In the genomic region with DNA sequence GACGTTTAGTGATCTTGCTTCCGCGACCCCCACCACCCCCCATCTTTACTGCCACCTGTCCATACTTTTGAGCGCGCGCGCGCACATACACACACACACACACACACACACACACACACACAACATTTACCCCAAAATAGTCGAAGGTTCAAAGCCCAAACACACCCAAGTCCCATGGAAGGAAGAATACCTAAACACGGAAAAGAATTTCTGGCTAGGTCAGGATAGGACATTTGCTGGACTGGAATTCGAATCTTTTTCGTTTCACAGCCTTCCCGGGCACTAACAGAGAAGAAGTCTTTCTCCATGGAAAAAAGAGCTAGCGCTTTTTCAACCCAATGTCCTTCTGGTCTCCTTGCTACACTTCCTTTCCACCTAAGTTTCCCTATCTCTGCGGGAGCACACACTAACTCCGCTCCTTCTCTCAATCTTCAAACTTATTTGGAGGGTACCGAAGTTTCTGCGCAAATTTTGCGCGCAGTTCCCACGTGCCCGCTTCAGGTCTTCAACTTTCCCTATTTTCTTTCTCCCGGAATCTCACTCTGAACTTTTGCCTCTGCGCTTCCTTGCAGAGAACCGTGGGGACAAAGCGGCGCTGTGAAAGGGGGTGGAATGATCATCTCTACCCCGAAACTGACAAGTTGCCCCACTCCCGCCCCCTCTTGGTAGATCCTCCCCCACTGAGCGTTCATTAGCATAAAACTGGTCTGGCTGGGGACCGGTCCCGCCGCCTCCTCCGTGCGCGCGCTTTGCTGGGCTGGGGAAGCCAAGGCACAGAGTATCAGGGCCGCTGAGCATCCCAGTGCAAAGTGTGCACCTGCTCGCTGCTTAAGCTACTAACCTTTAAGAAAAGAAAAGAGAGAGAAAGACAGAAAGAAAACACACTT, we compare ENCODE assay signal across 8 cellular contexts. TPM values are rescaled to one million over a fixed set of nuclear protein-coding genes. Genes with fewer than 3 reads are reported as not detected.
DNase-seq lines count a peak whose midpoint lies in the region; ATAC-seq and TF ChIP-seq lines count a peak whose summit lies in the region.

No MANE protein-coding gene starts in this region.

- no peak overlapping the region for H3K27ac Mint-ChIP-seq in naive B cell

- H3K36me3 ChIP-seq in SJCRH30: no peaks in the 10 kb centered on the region

- peaks cover 23 to 34% (median 27%) of the 10 kb centered on the region in 3 donors for H3K4me1 Mint-ChIP-seq in naive B cell

- TF ChIP-seq CTCF in epithelial cell of esophagus (IDR thresholded peaks at IDR 0.05; ENCODE audit: insufficient read depth, low read depth, low read length, missing control alignments): no peak

- DNase-seq in NCI-H2227 (lab: John Stamatoyannopoulos, UW; ENCODE audit: unreplicated experiment): peak; percentile 66
- no peak for DNase-seq in NCI-H2227 treated with DMSO at 0.1 percent for 48 hours (lab: John Stamatoyannopoulos, UW)
- DNase-seq in SJCRH30: peak; percentile 84 to 87
- DNase-seq in epithelial cell of esophagus (ENCODE audit: low read depth): peak; percentile 29
- DNase-seq in naive B cell: no peak
- DNase-seq in NCI-H2029 (lab: John Stamatoyannopoulos, UW): no peak

- ATAC-seq in naive B cell (ENCODE audit: low read depth in 2 of 2): peak; percentile 37 to 48
- ATAC-seq in HG02885 (IDR thresholded peaks at IDR 0.05; ENCODE audit: poor library complexity, unreplicated experiment): no peak
- ATAC-seq in GM18502 (IDR thresholded peaks at IDR 0.05; ENCODE audit: poor library complexity, unreplicated experiment): no peak

- H3K27me3 ChIP-seq in SJCRH30: no peaks in the 10 kb centered on the region

- peak overlapping the region; percentile 78 to 96 (median 90) for H3K4me3 Mint-ChIP-seq in naive B cell

- peaks cover 20% of the 10 kb centered on the region for H3K4me1 ChIP-seq in SJCRH30

- H3K9me3 ChIP-seq in SJCRH30 (replicated peaks): no peaks in the 10 kb centered on the region

- peaks cover 44 to 50% (median 45%) of the 10 kb centered on the region in 3 donors for H3K27me3 Mint-ChIP-seq in naive B cell

- H3K9me3 Mint-ChIP-seq in naive B cell: peaks cover 0 to 2% (median 0%) of the 10 kb centered on the region in 7 donors

- H3K27ac ChIP-seq in SJCRH30: peak overlapping the region; percentile 67

- peaks cover 0 to 10% of the 10 kb centered on the region in 2 donors for H3K36me3 Mint-ChIP-seq in naive B cell

- peak overlapping the region; percentile 93 for H3K4me3 ChIP-seq in SJCRH30
- peak overlapping the region; percentile 42 for H3K4me3 ChIP-seq in epithelial cell of esophagus (ENCODE audit: low read length)

RNA-seq across cellular contexts. Expression of a gene that starts 2.7 kb away (rescaled TPM):
- 12.2 and 12.3 TPM in 2 replicates for total RNA-seq in SJCRH30 (2014; rRNA removed; shearing (Covaris generic))
- polyA plus RNA-seq in naive B cell (ENCODE audit: low read depth in 6 of 6): not detected

Comparison
In these comparisons a context has a peak if more than half of its experiments do, and no peak if none do; other contexts are left out.
1. DNase-seq: peak in NCI-H2227 (single experiment), SJCRH30 (2 of 2) and epithelial cell of esophagus (single experiment); none in NCI-H2227 treated with DMSO at 0.1 percent for 48 hours (single experiment), naive B cell (single experiment) and NCI-H2029 (single experiment).
2. ATAC-seq: peak in naive B cell (2 of 2); none in HG02885 (single experiment) and GM18502 (single experiment).